1 cellular context compared by ENCODE assay signal in genomic region chr9:112487008-112487798, GRCh38.
A peak's percentile ranks its signal among the peaks of the same experiment; 100 is the strongest.
TF ChIP-seq lines count a peak whose summit lies in the region.

No MANE protein-coding gene starts in this region.

TF ChIP-seq in K562, 482 proteins besides CTCF, POLR2A, EP300 and RAD21 (continued from another document and continues in another):
- TF ChIP-seq ATF7 (IDR thresholded peaks at IDR 0.05) = peak; percentile 51; the same call in 1 of the 2 replicates
- TF ChIP-seq L3MBTL2 (IDR thresholded peaks at IDR 0.05) = peak; percentile 68; the same call in 1 of the 2 replicates
- no peak for TF ChIP-seq LARP7 (IDR thresholded peaks at IDR 0.05)
- TF ChIP-seq UBTF (IDR thresholded peaks at IDR 0.05; ENCODE audit: borderline replicate concordance in 1 of 2, low read depth in 2 of 2, low read length in 2 of 2) = peak; percentile 74 to 78
- TF ChIP-seq DMBX1 (CRISPR knock-in tag; IDR thresholded peaks at IDR 0.05; ENCODE audit: borderline replicate concordance) = peak; percentile 41; the same call in 1 of the 2 replicates
- no peak; the same call in none of the 2 replicates for TF ChIP-seq MTA3 (IDR thresholded peaks at IDR 0.05; ENCODE audit: borderline replicate concordance)
- peak; percentile 67 for TF ChIP-seq HMGN3 (IDR thresholded peaks at IDR 0.05; ENCODE audit: borderline replicate concordance, extremely low read depth, insufficient read length, low read depth, low read length)
- TF ChIP-seq FOXK2 (conservative IDR thresholded peaks at IDR 0.05 in 1 of 2, IDR thresholded peaks at IDR 0.05 in 1 of 2; ENCODE audit: low read depth in 2 of 2) = peak in 1 of 2 experiments; percentile 43; a peak in 1 of 4 replicates
- TF ChIP-seq NFIC (IDR thresholded peaks at IDR 0.05) = 0 out of 2 replicates have a peak, but pooled peaks have one; percentile 5
- TF ChIP-seq POU5F1 (IDR thresholded peaks at IDR 0.05; ENCODE audit: borderline replicate concordance, low read depth, low read length, partially characterized antibody) = no peak
- TF ChIP-seq, protein P1, sequence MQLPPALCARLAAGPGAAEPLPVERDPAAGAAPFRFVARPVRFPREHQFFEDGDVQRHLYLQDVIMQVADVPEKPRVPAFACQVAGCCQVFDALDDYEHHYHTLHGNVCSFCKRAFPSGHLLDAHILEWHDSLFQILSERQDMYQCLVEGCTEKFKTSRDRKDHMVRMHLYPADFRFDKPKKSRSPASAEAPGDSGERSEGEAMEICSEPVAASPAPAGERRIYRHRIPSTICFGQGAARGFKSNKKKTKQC (CRISPR knock-in tag; IDR thresholded peaks at IDR 0.05) = 0 out of 2 replicates have a peak, but pooled peaks have one; percentile 48
- no peak for TF ChIP-seq SMARCC2 (IDR thresholded peaks at IDR 0.05; ENCODE audit: low read depth)
- no peak for TF ChIP-seq ZNF274 (IDR thresholded peaks at IDR 0.05; ENCODE audit: borderline replicate concordance, low read depth, low read length)
- TF ChIP-seq ZKSCAN8 (CRISPR knock-in tag; IDR thresholded peaks at IDR 0.05) = no peak
- TF ChIP-seq FOXP1 (CRISPR knock-in tag; IDR thresholded peaks at IDR 0.05) = 0 out of 2 replicates have a peak, but pooled peaks have one; percentile 34
- TF ChIP-seq ERF (CRISPR knock-in tag; IDR thresholded peaks at IDR 0.05) = 0 out of 2 replicates have a peak, but pooled peaks have one; percentile 36
- no peak for TF ChIP-seq SMAD2 (IDR thresholded peaks at IDR 0.05; ENCODE audit: low read depth, low read length)
- TF ChIP-seq MAZ (CRISPR knock-in tag; conservative IDR thresholded peaks at IDR 0.05 in 1 of 2, IDR thresholded peaks at IDR 0.05 in 1 of 2) = peak in 1 of 2 experiments; percentile 74; a peak in 2 of 4 replicates
- peak; percentile 79; the same call in 1 of the 2 replicates for TF ChIP-seq GATAD2B (IDR thresholded peaks at IDR 0.05; ENCODE audit: borderline replicate concordance)
- no peak for TF ChIP-seq ZC3H11A (IDR thresholded peaks at IDR 0.05; ENCODE audit: low read depth, low read length)
- no peak for TF ChIP-seq MYC (IDR thresholded peaks at IDR 0.05; ENCODE audit: low read depth, low read length)
- no peak for TF ChIP-seq MYC (CRISPR knock-in tag; IDR thresholded peaks at IDR 0.05; ENCODE audit: borderline replicate concordance, low read depth)
- TF ChIP-seq, protein P2, sequence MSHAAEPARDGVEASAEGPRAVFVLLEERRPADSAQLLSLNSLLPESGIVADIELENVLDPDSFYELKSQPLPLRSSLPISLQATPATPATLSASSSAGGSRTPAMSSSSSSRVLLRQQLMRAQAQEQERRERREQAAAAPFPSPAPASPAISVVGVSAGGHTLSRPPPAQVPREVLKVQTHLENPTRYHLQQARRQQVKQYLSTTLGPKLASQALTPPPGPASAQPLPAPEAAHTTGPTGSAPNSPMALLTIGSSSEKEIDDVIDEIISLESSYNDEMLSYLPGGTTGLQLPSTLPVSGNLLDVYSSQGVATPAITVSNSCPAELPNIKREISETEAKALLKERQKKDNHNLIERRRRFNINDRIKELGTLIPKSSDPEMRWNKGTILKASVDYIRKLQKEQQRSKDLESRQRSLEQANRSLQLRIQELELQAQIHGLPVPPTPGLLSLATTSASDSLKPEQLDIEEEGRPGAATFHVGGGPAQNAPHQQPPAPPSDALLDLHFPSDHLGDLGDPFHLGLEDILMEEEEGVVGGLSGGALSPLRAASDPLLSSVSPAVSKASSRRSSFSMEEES (CRISPR knock-in tag; IDR thresholded peaks at IDR 0.05) = no peak
- peak; percentile 28 for TF ChIP-seq CHD1 (IDR thresholded peaks at IDR 0.05; ENCODE audit: low read length)
- TF ChIP-seq CBX5 (IDR thresholded peaks at IDR 0.05; ENCODE audit: borderline replicate concordance, low read depth) = 0 out of 2 replicates have a peak, but pooled peaks have one; percentile 22
- TF ChIP-seq ZBTB5 (IDR thresholded peaks at IDR 0.05) = no peak
- peak; percentile 82 for TF ChIP-seq RBBP5 (IDR thresholded peaks at IDR 0.05; ENCODE audit: borderline replicate concordance, insufficient read depth, low read length, poor library complexity, severe bottlenecking)
- peak; percentile 60 for TF ChIP-seq RB1 (IDR thresholded peaks at IDR 0.05; ENCODE audit: low read depth)
- TF ChIP-seq POLR2H (tag; IDR thresholded peaks at IDR 0.05; ENCODE audit: low read depth) = no peak
- TF ChIP-seq ZFP1 (CRISPR knock-in tag; IDR thresholded peaks at IDR 0.05) = no peak
- TF ChIP-seq, protein P3, sequence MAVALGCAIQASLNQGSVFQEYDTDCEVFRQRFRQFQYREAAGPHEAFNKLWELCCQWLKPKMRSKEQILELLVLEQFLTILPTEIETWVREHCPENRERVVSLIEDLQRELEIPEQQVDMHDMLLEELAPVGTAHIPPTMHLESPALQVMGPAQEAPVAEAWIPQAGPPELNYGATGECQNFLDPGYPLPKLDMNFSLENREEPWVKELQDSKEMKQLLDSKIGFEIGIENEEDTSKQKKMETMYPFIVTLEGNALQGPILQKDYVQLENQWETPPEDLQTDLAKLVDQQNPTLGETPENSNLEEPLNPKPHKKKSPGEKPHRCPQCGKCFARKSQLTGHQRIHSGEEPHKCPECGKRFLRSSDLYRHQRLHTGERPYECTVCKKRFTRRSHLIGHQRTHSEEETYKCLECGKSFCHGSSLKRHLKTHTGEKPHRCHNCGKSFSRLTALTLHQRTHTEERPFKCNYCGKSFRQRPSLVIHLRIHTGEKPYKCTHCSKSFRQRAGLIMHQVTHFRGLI (CRISPR knock-in tag; IDR thresholded peaks at IDR 0.05) = no peak
- TF ChIP-seq RBM17 (IDR thresholded peaks at IDR 0.05; ENCODE audit: borderline replicate concordance, low read depth, low read length) = no peak
- no peak for TF ChIP-seq ZNF780A (CRISPR knock-in tag; IDR thresholded peaks at IDR 0.05)
- no peak for TF ChIP-seq SPI1 (IDR thresholded peaks at IDR 0.05; ENCODE audit: borderline replicate concordance, low read depth, low read length)
- TF ChIP-seq XRCC5 (IDR thresholded peaks at IDR 0.05; ENCODE audit: low read depth, low read length) = no peak
- no peak for TF ChIP-seq RBM22 (IDR thresholded peaks at IDR 0.05; ENCODE audit: low read depth, low read length, poor library complexity, severe bottlenecking)
- TF ChIP-seq POLR2G (IDR thresholded peaks at IDR 0.05; ENCODE audit: low read depth, low read length) = peak; percentile 79; the same call in 1 of the 2 replicates
- no peak for TF ChIP-seq GTF2E2 (tag; IDR thresholded peaks at IDR 0.05)
- no peak for TF ChIP-seq ELK3 (CRISPR knock-in tag; IDR thresholded peaks at IDR 0.05)
- no peak; the same call in 1 of the 2 replicates for TF ChIP-seq JUND (IDR thresholded peaks at IDR 0.05; ENCODE audit: borderline replicate concordance, low read depth, low read length)
- TF ChIP-seq JUND (tag; IDR thresholded peaks at IDR 0.05; ENCODE audit: borderline replicate concordance, low read depth, low read length) = no peak
- TF ChIP-seq NR4A1 (CRISPR knock-in tag; IDR thresholded peaks at IDR 0.05) = peak; percentile 62; the same call in 1 of the 2 replicates
- TF ChIP-seq NR4A1 (tag; IDR thresholded peaks at IDR 0.05) = 0 out of 2 replicates have a peak, but pooled peaks have one; percentile 51
- TF ChIP-seq SIN3A (IDR thresholded peaks at IDR 0.05; ENCODE audit: borderline replicate concordance in 2 of 2, control insufficient read depth in 1 of 2, low read depth in 2 of 2, low read length in 2 of 2) = peak in 1 of 2 experiments; percentile 8; a peak in 1 of 4 replicates
- no peak for TF ChIP-seq MIER1 (IDR thresholded peaks at IDR 0.05; ENCODE audit: low read depth)
- TF ChIP-seq TCFL5 (CRISPR knock-in tag; conservative IDR thresholded peaks at IDR 0.05) = no peak
- TF ChIP-seq THAP7 (CRISPR knock-in tag; IDR thresholded peaks at IDR 0.05) = no peak
- peak; percentile 71 for TF ChIP-seq SMAD4 (CRISPR knock-in tag; conservative IDR thresholded peaks at IDR 0.05)
- TF ChIP-seq CCNT2 (IDR thresholded peaks at IDR 0.05; ENCODE audit: borderline replicate concordance, extremely low read depth, insufficient read length, low read depth, low read length) = peak; percentile 68
- no peak for TF ChIP-seq HIVEP1 (CRISPR knock-in tag; IDR thresholded peaks at IDR 0.05)
- no peak for TF ChIP-seq MCM5 (IDR thresholded peaks at IDR 0.05; ENCODE audit: low read depth)
- TF ChIP-seq, protein P4, sequence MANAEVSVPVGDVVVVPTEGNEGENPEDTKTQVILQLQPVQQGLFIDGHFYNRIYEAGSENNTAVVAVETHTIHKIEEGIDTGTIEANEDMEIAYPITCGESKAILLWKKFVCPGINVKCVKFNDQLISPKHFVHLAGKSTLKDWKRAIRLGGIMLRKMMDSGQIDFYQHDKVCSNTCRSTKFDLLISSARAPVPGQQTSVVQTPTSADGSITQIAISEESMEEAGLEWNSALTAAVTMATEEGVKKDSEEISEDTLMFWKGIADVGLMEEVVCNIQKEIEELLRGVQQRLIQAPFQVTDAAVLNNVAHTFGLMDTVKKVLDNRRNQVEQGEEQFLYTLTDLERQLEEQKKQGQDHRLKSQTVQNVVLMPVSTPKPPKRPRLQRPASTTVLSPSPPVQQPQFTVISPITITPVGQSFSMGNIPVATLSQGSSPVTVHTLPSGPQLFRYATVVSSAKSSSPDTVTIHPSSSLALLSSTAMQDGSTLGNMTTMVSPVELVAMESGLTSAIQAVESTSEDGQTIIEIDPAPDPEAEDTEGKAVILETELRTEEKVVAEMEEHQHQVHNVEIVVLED (CRISPR knock-in tag; IDR thresholded peaks at IDR 0.05) = peak; percentile 55; the same call in 1 of the 2 replicates
- peak in 1 of 2 experiments; percentile 13 for TF ChIP-seq E2F6 (IDR thresholded peaks at IDR 0.05; ENCODE audit: borderline replicate concordance in 1 of 2, extremely low read depth in 1 of 2, insufficient read depth in 1 of 2, insufficient read length in 1 of 2, low read depth in 1 of 2, low read length in 1 of 2, poor library complexity in 1 of 2, severe bottlenecking in 1 of 2)
- no peak for TF ChIP-seq SNIP1 (IDR thresholded peaks at IDR 0.05; ENCODE audit: low read depth)
- TF ChIP-seq ZNF79 (CRISPR knock-in tag; IDR thresholded peaks at IDR 0.05; ENCODE audit: low read depth) = no peak
- TF ChIP-seq E2F3 (CRISPR knock-in tag; IDR thresholded peaks at IDR 0.05) = peak; percentile 73
- TF ChIP-seq BHLHE40 (IDR thresholded peaks at IDR 0.05; ENCODE audit: low read length) = peak; percentile 62
- TF ChIP-seq ILK (tag; IDR thresholded peaks at IDR 0.05; ENCODE audit: borderline replicate concordance, low read depth) = no peak
- peak; percentile 24; the same call in 1 of the 2 replicates for TF ChIP-seq ZNF76 (CRISPR knock-in tag; IDR thresholded peaks at IDR 0.05; ENCODE audit: borderline replicate concordance)
- TF ChIP-seq TCF15 (CRISPR knock-in tag; IDR thresholded peaks at IDR 0.05) = no peak
- TF ChIP-seq GATAD2A (IDR thresholded peaks at IDR 0.05) = no peak
- 0 out of 2 replicates have a peak, but pooled peaks have one; percentile 53 for TF ChIP-seq ILF3 (IDR thresholded peaks at IDR 0.05; ENCODE audit: borderline replicate concordance)
